In the genomic region with DNA sequence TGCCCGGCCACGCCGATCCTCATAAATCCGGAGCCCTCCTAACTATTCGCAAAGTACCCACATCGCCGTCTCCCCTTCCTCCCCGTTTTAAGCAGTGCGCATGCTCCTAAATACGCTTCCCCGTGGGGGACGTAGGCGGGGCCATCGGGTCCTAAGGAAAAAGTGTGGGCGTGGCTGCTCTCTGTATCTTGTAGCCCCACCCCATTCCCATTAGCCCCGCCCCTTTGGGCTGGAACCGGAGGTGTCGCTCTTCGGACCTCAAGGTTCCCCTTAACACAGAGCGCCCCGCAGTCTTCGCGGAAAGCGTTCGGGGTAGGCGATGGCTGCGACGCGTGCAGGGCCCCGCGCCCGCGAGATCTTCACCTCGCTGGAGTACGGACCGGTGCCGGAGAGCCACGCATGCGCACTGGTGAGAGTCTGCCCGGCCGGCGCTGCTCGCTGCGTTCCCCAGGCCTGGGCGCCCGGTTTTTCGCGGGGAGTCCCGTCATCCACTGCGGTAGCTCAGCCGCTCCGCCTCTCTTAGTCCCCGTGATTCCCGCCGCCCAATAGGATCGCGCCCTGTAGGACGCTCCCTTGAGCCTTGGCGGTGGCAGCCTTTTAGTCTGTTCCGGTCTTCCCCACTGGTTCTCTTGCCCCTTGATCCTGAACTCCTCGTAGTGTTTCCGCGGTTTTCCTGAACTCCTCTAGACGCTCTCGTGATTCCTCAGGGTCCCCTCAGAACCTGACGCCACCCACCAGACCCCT, we compare ENCODE assay signal across 1 cellular context.
TF ChIP-seq lines count a peak whose summit lies in the region.

A gene (plus strand): TSS at position 213 of the 744 bp plus-strand sequence. CDS start 107 bp downstream, at position 320.

TF ChIP-seq in HepG2, 621 proteins besides CTCF, POLR2A, EP300 and RAD21 (continued from another document and continues in another):
- peak; percentile 58; the same call in 1 of the 2 replicates for TF ChIP-seq IRF2 (CRISPR knock-in tag; IDR thresholded peaks at IDR 0.05)
- TF ChIP-seq XRCC5 (optimal IDR thresholded peaks at IDR 0.05; ENCODE audit: low read length), result peak; percentile 33
- TF ChIP-seq, protein P1, sequence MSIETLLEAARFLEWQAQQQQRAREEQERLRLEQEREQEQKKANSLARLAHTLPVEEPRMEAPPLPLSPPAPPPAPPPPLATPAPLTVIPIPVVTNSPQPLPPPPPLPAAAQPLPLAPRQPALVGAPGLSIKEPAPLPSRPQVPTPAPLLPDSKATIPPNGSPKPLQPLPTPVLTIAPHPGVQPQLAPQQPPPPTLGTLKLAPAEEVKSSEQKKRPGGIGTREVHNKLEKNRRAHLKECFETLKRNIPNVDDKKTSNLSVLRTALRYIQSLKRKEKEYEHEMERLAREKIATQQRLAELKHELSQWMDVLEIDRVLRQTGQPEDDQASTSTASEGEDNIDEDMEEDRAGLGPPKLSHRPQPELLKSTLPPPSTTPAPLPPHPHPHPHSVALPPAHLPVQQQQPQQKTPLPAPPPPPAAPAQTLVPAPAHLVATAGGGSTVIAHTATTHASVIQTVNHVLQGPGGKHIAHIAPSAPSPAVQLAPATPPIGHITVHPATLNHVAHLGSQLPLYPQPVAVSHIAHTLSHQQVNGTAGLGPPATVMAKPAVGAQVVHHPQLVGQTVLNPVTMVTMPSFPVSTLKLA (IDR thresholded peaks at IDR 0.05), result no peak
- no peak for TF ChIP-seq ZNF180 (CRISPR knock-in tag; IDR thresholded peaks at IDR 0.05; ENCODE audit: borderline replicate concordance, low read depth)
- TF ChIP-seq ZNF17 (CRISPR knock-in tag; IDR thresholded peaks at IDR 0.05), result no peak
- TF ChIP-seq YEATS4 (CRISPR knock-in tag; IDR thresholded peaks at IDR 0.05; ENCODE audit: borderline replicate concordance), result peak; percentile 83; the same call in 1 of the 2 replicates
- TF ChIP-seq U2AF1 (optimal IDR thresholded peaks at IDR 0.05; ENCODE audit: low read depth, low read length), result no peak
- peak; percentile 90 for TF ChIP-seq PHF20 (CRISPR knock-in tag; IDR thresholded peaks at IDR 0.05)
- TF ChIP-seq BHLHE40 (IDR thresholded peaks at IDR 0.05; ENCODE audit: low read length), result peak; percentile 39; the same call in 1 of the 2 replicates
- TF ChIP-seq ZNF75D (CRISPR knock-in tag; IDR thresholded peaks at IDR 0.05; ENCODE audit: borderline replicate concordance), result no peak
- TF ChIP-seq, protein P2, sequence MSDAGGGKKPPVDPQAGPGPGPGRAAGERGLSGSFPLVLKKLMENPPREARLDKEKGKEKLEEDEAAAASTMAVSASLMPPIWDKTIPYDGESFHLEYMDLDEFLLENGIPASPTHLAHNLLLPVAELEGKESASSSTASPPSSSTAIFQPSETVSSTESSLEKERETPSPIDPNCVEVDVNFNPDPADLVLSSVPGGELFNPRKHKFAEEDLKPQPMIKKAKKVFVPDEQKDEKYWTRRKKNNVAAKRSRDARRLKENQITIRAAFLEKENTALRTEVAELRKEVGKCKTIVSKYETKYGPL (CRISPR knock-in tag; IDR thresholded peaks at IDR 0.05), result no peak
- TF ChIP-seq, protein P3, sequence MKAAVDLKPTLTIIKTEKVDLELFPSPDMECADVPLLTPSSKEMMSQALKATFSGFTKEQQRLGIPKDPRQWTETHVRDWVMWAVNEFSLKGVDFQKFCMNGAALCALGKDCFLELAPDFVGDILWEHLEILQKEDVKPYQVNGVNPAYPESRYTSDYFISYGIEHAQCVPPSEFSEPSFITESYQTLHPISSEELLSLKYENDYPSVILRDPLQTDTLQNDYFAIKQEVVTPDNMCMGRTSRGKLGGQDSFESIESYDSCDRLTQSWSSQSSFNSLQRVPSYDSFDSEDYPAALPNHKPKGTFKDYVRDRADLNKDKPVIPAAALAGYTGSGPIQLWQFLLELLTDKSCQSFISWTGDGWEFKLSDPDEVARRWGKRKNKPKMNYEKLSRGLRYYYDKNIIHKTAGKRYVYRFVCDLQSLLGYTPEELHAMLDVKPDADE (CRISPR knock-in tag; IDR thresholded peaks at IDR 0.05), result no peak
- TF ChIP-seq ZSCAN30 (CRISPR knock-in tag; IDR thresholded peaks at IDR 0.05), result no peak
- TF ChIP-seq ZNF510 (CRISPR knock-in tag; IDR thresholded peaks at IDR 0.05; ENCODE audit: low read depth), result no peak
- TF ChIP-seq ZSCAN9 (CRISPR knock-in tag; IDR thresholded peaks at IDR 0.05; ENCODE audit: borderline replicate concordance), result 0 out of 2 replicates have a peak, but pooled peaks have one; percentile 19
- TF ChIP-seq, protein P4, sequence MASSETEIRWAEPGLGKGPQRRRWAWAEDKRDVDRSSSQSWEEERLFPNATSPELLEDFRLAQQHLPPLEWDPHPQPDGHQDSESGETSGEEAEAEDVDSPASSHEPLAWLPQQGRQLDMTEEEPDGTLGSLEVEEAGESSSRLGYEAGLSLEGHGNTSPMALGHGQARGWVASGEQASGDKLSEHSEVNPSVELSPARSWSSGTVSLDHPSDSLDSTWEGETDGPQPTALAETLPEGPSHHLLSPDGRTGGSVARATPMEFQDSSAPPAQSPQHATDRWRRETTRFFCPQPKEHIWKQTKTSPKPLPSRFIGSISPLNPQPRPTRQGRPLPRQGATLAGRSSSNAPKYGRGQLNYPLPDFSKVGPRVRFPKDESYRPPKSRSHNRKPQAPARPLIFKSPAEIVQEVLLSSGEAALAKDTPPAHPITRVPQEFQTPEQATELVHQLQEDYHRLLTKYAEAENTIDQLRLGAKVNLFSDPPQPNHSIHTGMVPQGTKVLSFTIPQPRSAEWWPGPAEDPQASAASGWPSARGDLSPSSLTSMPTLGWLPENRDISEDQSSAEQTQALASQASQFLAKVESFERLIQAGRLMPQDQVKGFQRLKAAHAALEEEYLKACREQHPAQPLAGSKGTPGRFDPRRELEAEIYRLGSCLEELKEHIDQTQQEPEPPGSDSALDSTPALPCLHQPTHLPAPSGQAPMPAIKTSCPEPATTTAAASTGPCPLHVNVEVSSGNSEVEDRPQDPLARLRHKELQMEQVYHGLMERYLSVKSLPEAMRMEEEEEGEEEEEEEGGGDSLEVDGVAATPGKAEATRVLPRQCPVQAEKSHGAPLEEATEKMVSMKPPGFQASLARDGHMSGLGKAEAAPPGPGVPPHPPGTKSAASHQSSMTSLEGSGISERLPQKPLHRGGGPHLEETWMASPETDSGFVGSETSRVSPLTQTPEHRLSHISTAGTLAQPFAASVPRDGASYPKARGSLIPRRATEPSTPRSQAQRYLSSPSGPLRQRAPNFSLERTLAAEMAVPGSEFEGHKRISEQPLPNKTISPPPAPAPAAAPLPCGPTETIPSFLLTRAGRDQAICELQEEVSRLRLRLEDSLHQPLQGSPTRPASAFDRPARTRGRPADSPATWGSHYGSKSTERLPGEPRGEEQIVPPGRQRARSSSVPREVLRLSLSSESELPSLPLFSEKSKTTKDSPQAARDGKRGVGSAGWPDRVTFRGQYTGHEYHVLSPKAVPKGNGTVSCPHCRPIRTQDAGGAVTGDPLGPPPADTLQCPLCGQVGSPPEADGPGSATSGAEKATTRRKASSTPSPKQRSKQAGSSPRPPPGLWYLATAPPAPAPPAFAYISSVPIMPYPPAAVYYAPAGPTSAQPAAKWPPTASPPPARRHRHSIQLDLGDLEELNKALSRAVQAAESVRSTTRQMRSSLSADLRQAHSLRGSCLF (CRISPR knock-in tag; IDR thresholded peaks at IDR 0.05; ENCODE audit: borderline replicate concordance), result no peak
- no peak for TF ChIP-seq BRD4 (CRISPR knock-in tag; IDR thresholded peaks at IDR 0.05)
- TF ChIP-seq, protein P5, sequence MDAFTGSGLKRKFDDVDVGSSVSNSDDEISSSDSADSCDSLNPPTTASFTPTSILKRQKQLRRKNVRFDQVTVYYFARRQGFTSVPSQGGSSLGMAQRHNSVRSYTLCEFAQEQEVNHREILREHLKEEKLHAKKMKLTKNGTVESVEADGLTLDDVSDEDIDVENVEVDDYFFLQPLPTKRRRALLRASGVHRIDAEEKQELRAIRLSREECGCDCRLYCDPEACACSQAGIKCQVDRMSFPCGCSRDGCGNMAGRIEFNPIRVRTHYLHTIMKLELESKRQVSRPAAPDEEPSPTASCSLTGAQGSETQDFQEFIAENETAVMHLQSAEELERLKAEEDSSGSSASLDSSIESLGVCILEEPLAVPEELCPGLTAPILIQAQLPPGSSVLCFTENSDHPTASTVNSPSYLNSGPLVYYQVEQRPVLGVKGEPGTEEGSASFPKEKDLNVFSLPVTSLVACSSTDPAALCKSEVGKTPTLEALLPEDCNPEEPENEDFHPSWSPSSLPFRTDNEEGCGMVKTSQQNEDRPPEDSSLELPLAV (CRISPR knock-in tag; conservative IDR thresholded peaks at IDR 0.05; ENCODE audit: low read depth), result no peak
- TF ChIP-seq, protein P6, sequence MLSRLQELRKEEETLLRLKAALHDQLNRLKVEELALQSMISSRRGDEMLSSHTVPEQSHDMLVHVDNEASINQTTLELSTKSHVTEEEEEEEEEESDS (CRISPR knock-in tag; IDR thresholded peaks at IDR 0.05; ENCODE audit: borderline replicate concordance), result no peak
- TF ChIP-seq AGO1 (IDR thresholded peaks at IDR 0.05; ENCODE audit: low read depth, low read length, poor library complexity, severe bottlenecking), result peak; percentile 35
- TF ChIP-seq JDP2 (CRISPR knock-in tag; IDR thresholded peaks at IDR 0.05; ENCODE audit: borderline replicate concordance), result no peak
- TF ChIP-seq IRX3 (CRISPR knock-in tag; IDR thresholded peaks at IDR 0.05; ENCODE audit: borderline replicate concordance, low read depth), result no peak
- peak; percentile 43; the same call in 1 of the 2 replicates for TF ChIP-seq ZNF274 (CRISPR knock-in tag; IDR thresholded peaks at IDR 0.05)
- no peak; the same call in 1 of the 2 replicates for TF ChIP-seq KMT2B (CRISPR knock-in tag; IDR thresholded peaks at IDR 0.05)
- TF ChIP-seq CENPT (CRISPR knock-in tag; IDR thresholded peaks at IDR 0.05; ENCODE audit: low read depth), result no peak; the same call in 1 of the 2 replicates
- TF ChIP-seq ZNF337 (CRISPR knock-in tag; IDR thresholded peaks at IDR 0.05; ENCODE audit: borderline replicate concordance, low read depth), result no peak; the same call in 1 of the 2 replicates
- no peak for TF ChIP-seq ZNF549 (CRISPR knock-in tag; IDR thresholded peaks at IDR 0.05)
- no peak for TF ChIP-seq ZFP36 (IDR thresholded peaks at IDR 0.05; ENCODE audit: borderline replicate concordance, low read depth, low read length, partially characterized antibody)
- no peak for TF ChIP-seq ZNF660 (CRISPR knock-in tag; IDR thresholded peaks at IDR 0.05; ENCODE audit: borderline replicate concordance, low read depth)
- TF ChIP-seq, protein P7, sequence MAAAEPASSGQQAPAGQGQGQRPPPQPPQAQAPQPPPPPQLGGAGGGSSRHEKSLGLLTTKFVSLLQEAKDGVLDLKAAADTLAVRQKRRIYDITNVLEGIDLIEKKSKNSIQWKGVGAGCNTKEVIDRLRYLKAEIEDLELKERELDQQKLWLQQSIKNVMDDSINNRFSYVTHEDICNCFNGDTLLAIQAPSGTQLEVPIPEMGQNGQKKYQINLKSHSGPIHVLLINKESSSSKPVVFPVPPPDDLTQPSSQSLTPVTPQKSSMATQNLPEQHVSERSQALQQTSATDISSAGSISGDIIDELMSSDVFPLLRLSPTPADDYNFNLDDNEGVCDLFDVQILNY (CRISPR knock-in tag; conservative IDR thresholded peaks at IDR 0.05), result peak; percentile 95
- peak; percentile 54 for TF ChIP-seq YY1 (IDR thresholded peaks at IDR 0.05; ENCODE audit: insufficient read depth, insufficient replicate concordance, low read depth, low read length)
- TF ChIP-seq SP4 (CRISPR knock-in tag; IDR thresholded peaks at IDR 0.05), result peak; percentile 95
- TF ChIP-seq RFX1 (IDR thresholded peaks at IDR 0.05), result no peak
- TF ChIP-seq, protein P8, sequence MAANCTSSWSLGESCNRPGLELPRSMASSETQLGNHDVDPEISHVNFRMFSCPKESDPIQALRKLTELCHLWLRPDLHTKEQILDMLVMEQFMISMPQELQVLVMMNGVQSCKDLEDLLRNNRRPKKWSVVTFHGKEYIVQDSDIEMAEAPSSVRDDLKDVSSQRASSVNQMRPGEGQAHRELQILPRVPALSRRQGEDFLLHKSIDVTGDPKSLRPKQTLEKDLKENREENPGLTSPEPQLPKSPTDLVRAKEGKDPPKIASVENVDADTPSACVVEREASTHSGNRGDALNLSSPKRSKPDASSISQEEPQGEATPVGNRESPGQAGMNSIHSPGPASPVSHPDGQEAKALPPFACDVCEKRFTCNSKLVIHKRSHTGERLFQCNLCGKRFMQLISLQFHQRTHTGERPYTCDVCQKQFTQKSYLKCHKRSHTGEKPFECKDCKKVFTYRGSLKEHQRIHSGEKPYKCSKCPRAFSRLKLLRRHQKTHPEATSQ (CRISPR knock-in tag; IDR thresholded peaks at IDR 0.05; ENCODE audit: borderline replicate concordance), result no peak
- TF ChIP-seq, protein P9, sequence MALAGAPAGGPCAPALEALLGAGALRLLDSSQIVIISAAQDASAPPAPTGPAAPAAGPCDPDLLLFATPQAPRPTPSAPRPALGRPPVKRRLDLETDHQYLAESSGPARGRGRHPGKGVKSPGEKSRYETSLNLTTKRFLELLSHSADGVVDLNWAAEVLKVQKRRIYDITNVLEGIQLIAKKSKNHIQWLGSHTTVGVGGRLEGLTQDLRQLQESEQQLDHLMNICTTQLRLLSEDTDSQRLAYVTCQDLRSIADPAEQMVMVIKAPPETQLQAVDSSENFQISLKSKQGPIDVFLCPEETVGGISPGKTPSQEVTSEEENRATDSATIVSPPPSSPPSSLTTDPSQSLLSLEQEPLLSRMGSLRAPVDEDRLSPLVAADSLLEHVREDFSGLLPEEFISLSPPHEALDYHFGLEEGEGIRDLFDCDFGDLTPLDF (CRISPR knock-in tag; IDR thresholded peaks at IDR 0.05), result peak; percentile 69; the same call in 1 of the 2 replicates
- no peak for TF ChIP-seq CCDC6 (CRISPR knock-in tag; IDR thresholded peaks at IDR 0.05)
- TF ChIP-seq, protein P10, sequence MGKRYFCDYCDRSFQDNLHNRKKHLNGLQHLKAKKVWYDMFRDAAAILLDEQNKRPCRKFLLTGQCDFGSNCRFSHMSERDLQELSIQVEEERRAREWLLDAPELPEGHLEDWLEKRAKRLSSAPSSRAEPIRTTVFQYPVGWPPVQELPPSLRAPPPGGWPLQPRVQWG (CRISPR knock-in tag; IDR thresholded peaks at IDR 0.05; ENCODE audit: borderline replicate concordance, low read depth), result no peak
- TF ChIP-seq NFYC (CRISPR knock-in tag; IDR thresholded peaks at IDR 0.05), result peak; percentile 92
- no peak for TF ChIP-seq HMGA1 (CRISPR knock-in tag; conservative IDR thresholded peaks at IDR 0.05)
- TF ChIP-seq ZNF33B (CRISPR knock-in tag; IDR thresholded peaks at IDR 0.05), result 0 out of 2 replicates have a peak, but pooled peaks have one; percentile 50
- TF ChIP-seq ZSCAN31 (CRISPR knock-in tag; IDR thresholded peaks at IDR 0.05; ENCODE audit: low read depth), result peak; percentile 52; the same call in 1 of the 2 replicates
- TF ChIP-seq ZNF232 (CRISPR knock-in tag; IDR thresholded peaks at IDR 0.05; ENCODE audit: borderline replicate concordance), result no peak
- TF ChIP-seq ZNF138 (CRISPR knock-in tag; IDR thresholded peaks at IDR 0.05; ENCODE audit: low read depth), result no peak
- TF ChIP-seq, protein P11, sequence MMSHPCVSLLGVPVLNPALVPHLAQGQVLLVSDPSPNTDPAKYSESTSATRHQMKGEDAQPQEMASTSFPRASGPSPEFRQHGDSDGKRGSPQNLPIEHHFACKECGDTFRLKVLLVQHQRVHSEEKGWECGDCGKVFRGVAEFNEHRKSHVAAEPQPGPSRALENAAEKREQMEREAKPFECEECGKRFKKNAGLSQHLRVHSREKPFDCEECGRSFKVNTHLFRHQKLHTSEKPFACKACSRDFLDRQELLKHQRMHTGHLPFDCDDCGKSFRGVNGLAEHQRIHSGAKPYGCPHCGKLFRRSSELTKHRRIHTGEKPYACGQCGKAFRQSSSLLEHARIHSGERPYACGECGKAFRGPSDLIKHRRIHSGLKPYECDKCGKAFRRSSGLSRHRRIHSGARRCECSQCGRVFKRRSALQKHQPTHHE (CRISPR knock-in tag; IDR thresholded peaks at IDR 0.05; ENCODE audit: borderline replicate concordance), result peak; percentile 72; the same call in 1 of the 2 replicates
- TF ChIP-seq ZNF331 (CRISPR knock-in tag; IDR thresholded peaks at IDR 0.05), result no peak; the same call in 1 of the 2 replicates
- TF ChIP-seq GTF2F1 (IDR thresholded peaks at IDR 0.05; ENCODE audit: low read length), result no peak; the same call in 1 of the 2 replicates
- TF ChIP-seq MBD4 (IDR thresholded peaks at IDR 0.05; ENCODE audit: borderline replicate concordance, low read length), result no peak
